ENCODE assay signal across 9 cellular contexts in genomic region chr10:83410570-83410969, GRCh38.
"Had no signal": no experiment of that assay in that cellular context is flagged by ENCODE, and none has a peak within 500 bp of the region (broad histone marks: within the 10 kb centered on the region; RNA-seq: fewer than 3 reads in every experiment).

No MANE protein-coding gene starts in this region.

- FAIRE-seq: K562 had no signal

- DNase-seq: GM23248, GOT3, H7, IMR-90, KG1 had no signal

- H3K9ac ChIP-seq: GM23248 had no signal

- ATAC-seq: HCT116, K562 had no signal

- H3K4me1 ChIP-seq: HAP-1 had no signal

- H3K4me3 ChIP-seq: GM23248, HAP-1, K562 had no signal

- H3K36me3 ChIP-seq: HAP-1 had no signal

- H3K9me3 ChIP-seq: HAP-1 had no signal

- H2AFZ ChIP-seq: GM23248 had no signal

- H3K27ac ChIP-seq: GM23248, HL-60 had no signal
